26 cellular contexts compared by ENCODE assay signal in the genomic region with DNA sequence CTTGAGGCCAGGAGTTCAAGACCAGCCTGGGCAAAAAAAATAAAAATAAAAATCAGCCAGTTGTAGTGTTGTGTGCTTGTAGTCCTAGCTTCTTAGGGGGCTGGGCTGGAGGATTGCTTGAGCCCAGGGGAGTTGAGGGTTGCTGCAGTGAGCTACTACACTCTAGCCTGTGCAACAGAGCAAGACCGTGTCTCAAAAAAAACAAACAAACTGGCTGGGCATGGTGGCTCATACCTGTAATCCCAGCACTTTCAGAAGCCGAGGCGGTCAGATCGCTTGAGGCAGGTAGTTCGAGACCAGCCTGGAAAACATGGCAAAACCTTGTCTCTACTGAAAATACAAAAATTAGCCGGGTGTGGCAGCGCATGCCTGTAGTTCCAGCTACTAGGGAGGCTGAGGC. TPM values are rescaled to one million over a fixed set of nuclear protein-coding genes. Genes with fewer than 3 reads are reported as not detected.
DNase-seq lines count a peak whose midpoint lies in the region; ATAC-seq and TF ChIP-seq lines count a peak whose summit lies in the region.
"Had no signal": no experiment of that assay in that cellular context is flagged by ENCODE, and none has a peak within 500 bp of the region (broad histone marks: within the 10 kb centered on the region; RNA-seq: fewer than 3 reads in every experiment).

No MANE protein-coding gene starts in this region.

- no peak overlapping the region for H3K23ac ChIP-seq in trophoblast cell (ENCODE audit: low read length)

- H3K79me2 ChIP-seq in trophoblast cell (ENCODE audit: control insufficient read depth, insufficient read depth, low read length, poor library complexity), result no peaks in the 10 kb centered on the region

- DNase-seq in natural killer cell treated with Interleukin-12 subunit alpha and Interleukin-12 subunit beta and Interleukin-15 and Interleukin-18, amount 100 ng/mL, for 72 hours (ENCODE audit: low spot score), result no peak
- DNase-seq in natural killer cell, result no peak
- no peak for DNase-seq in epithelial cell of prostate (ENCODE audit: low read depth, low spot score)
- no peak for DNase-seq in trophoblast cell
- DNase-seq in activated CD4-positive, CD25-positive, alpha-beta regulatory T cell (lab: John Stamatoyannopoulos, UW), result no peak
- DNase-seq in NCI-H2227 treated with DMSO at 0.1 percent for 48 hours (lab: John Stamatoyannopoulos, UW), result no peak
- DNase-seq: activated naive CD8-positive, alpha-beta T cell treated with anti-CD3 and anti-CD28 coated beads, Interleukin-2, amount 10 ng/mL, durations not matched to agents 7 days and 5 days; activated T-cell treated with anti-CD3 and anti-CD28 coated beads, Interleukin-2, amount 50 U/mL, for 4 hours; cortex of kidney; DMS 273 treated with DMSO at 0.1 percent for 48 hours; hippocampal formation; IMR-90; kidney; mesenchymal stem cell; MG63; NCI-H146; NCI-H774; PC-3; T-helper 2 cell had no signal

- no peak overlapping the region for H2BK5ac ChIP-seq in trophoblast cell (ENCODE audit: low read depth, low read length, poor library complexity)

- peak overlapping the region; percentile 28 for H4K91ac ChIP-seq in trophoblast cell (ENCODE audit: low read depth, low read length)

- H2BK12ac ChIP-seq in trophoblast cell (ENCODE audit: low read length), result peak overlapping the region; percentile 34

- no peak overlapping the region for H3K4me3 Mint-ChIP-seq in natural killer cell treated with Interleukin-12 subunit alpha and Interleukin-12 subunit beta and Interleukin-15 and Interleukin-18, amount 100 ng/mL, for 72 hours
- no peak overlapping the region for H3K4me3 Mint-ChIP-seq in natural killer cell
- H3K4me3 Mint-ChIP-seq: activated naive CD8-positive, alpha-beta T cell treated with anti-CD3 and anti-CD28 coated beads, Interleukin-2, amount 10 ng/mL, durations not matched to agents 7 days and 5 days; activated T-cell treated with anti-CD3 and anti-CD28 coated beads, Interleukin-2, amount 50 U/mL, for 4 hours; CD14-positive monocyte; stimulated activated effector memory CD8-positive, alpha-beta T cell treated with anti-CD3 and anti-CD28 coated beads, Interleukin-12 subunit alpha, Interleukin-12 subunit beta, amount 100 ng/mL, for 72 hours; WTC11 had no signal

- peaks cover 18 to 24% of the 10 kb centered on the region in 2 experiments for H3K4me1 ChIP-seq in trophoblast cell (ENCODE audit: control insufficient read depth in 1 of 2, insufficient read depth in 2 of 2, low read length in 2 of 2)

- H3K36me3 ChIP-seq in trophoblast cell (ENCODE audit: control insufficient read depth in 1 of 2, insufficient read depth in 2 of 2, low read length in 2 of 2), result no peaks in the 10 kb centered on the region
- H3K36me3 ChIP-seq: MG63, SJSA1 had no signal

- peak overlapping the region; percentile 6 for H2BK120ac ChIP-seq in trophoblast cell (ENCODE audit: insufficient read depth, low read length, poor library complexity)

- H3K9ac ChIP-seq in trophoblast cell (ENCODE audit: low read length), result no peak overlapping the region

- no peaks in the 10 kb centered on the region for H3K27me3 ChIP-seq in trophoblast cell (ENCODE audit: insufficient read depth, low read length)
- H3K27me3 ChIP-seq: MG63, SJSA1 had no signal

- H4K8ac ChIP-seq in trophoblast cell (ENCODE audit: low read depth, low read length), result no peak overlapping the region

- H3K27ac ChIP-seq in epithelial cell of prostate, result peak overlapping the region; percentile 46
- no peak overlapping the region for H3K27ac ChIP-seq in trophoblast cell (ENCODE audit: low read depth, low read length)
- H3K27ac ChIP-seq: SJSA1 had no signal

- no peak for ATAC-seq in natural killer cell treated with Interleukin-12 subunit alpha and Interleukin-12 subunit beta and Interleukin-15 and Interleukin-18, amount 100 ng/mL, for 72 hours
- ATAC-seq in natural killer cell, result no peak
- no peak for ATAC-seq in HG03159 (IDR thresholded peaks at IDR 0.05; ENCODE audit: unreplicated experiment)
- no peak for ATAC-seq in GM18861 (IDR thresholded peaks at IDR 0.05; ENCODE audit: unreplicated experiment)
- ATAC-seq: activated T-cell treated with anti-CD3 and anti-CD28 coated beads, Interleukin-2, amount 50 U/mL, for 4 hours; PC-3; right cardiac atrium; stimulated activated effector memory CD8-positive, alpha-beta T cell treated with anti-CD3 and anti-CD28 coated beads, Interleukin-12 subunit alpha, Interleukin-12 subunit beta, amount 100 ng/mL, for 72 hours; WTC11 had no signal

- H3K4me2 ChIP-seq in trophoblast cell (ENCODE audit: low read length), result no peak overlapping the region

- no peaks in the 10 kb centered on the region for H3K27me3 Mint-ChIP-seq in natural killer cell treated with Interleukin-12 subunit alpha and Interleukin-12 subunit beta and Interleukin-15 and Interleukin-18, amount 100 ng/mL, for 72 hours
- H3K27me3 Mint-ChIP-seq in natural killer cell (ENCODE audit: low read depth in 2 of 2), result no peaks in the 10 kb centered on the region
- H3K27me3 Mint-ChIP-seq: activated naive CD8-positive, alpha-beta T cell treated with anti-CD3 and anti-CD28 coated beads, Interleukin-2, amount 10 ng/mL, durations not matched to agents 7 days and 5 days had no signal

- H3K79me1 ChIP-seq in trophoblast cell (ENCODE audit: low read length), result peaks cover 13% of the 10 kb centered on the region

- intact Hi-C loops in natural killer cell (cut with micrococcal nuclease), result loop anchor here (5.0 to 10.0 kb wide), 5 partner anchors 68 to 1625 kb away; a partner anchor contains a TSS

- H3K9me3 ChIP-seq in trophoblast cell (ENCODE audit: insufficient read depth, low read depth, low read length), result no peaks in the 10 kb centered on the region
- H3K9me3 ChIP-seq: MG63, SJSA1 had no signal

- no peak overlapping the region for H3K4me3 ChIP-seq in trophoblast cell (ENCODE audit: low read depth, low read length)
- H3K4me3 ChIP-seq: MG63, SJSA1 had no signal

- no peak for TF ChIP-seq CTCF in natural killer cell (IDR thresholded peaks at IDR 0.05)

- H3K4me1 Mint-ChIP-seq in natural killer cell treated with Interleukin-12 subunit alpha and Interleukin-12 subunit beta and Interleukin-15 and Interleukin-18, amount 100 ng/mL, for 72 hours (ENCODE audit: low read depth in 2 of 2), result peaks cover 50% of the 10 kb centered on the region in 2 donors
- peaks cover 53 to 54% of the 10 kb centered on the region in 2 donors for H3K4me1 Mint-ChIP-seq in natural killer cell

- H2AFZ ChIP-seq in trophoblast cell (ENCODE audit: insufficient read depth, low read length, poor library complexity), result no peak overlapping the region

- no peak overlapping the region for H4K12ac ChIP-seq in trophoblast cell (ENCODE audit: low read depth, low read length)

- no peak overlapping the region for H3K14ac ChIP-seq in trophoblast cell (ENCODE audit: low read length)

- no peaks in the 10 kb centered on the region for H3K36me3 Mint-ChIP-seq in natural killer cell treated with Interleukin-12 subunit alpha and Interleukin-12 subunit beta and Interleukin-15 and Interleukin-18, amount 100 ng/mL, for 72 hours
- no peaks in the 10 kb centered on the region for H3K36me3 Mint-ChIP-seq in natural killer cell
- H3K36me3 Mint-ChIP-seq: WTC11 had no signal

- no peaks in the 10 kb centered on the region for H3K9me3 Mint-ChIP-seq in natural killer cell treated with Interleukin-12 subunit alpha and Interleukin-12 subunit beta and Interleukin-15 and Interleukin-18, amount 100 ng/mL, for 72 hours
- H3K9me3 Mint-ChIP-seq in natural killer cell, result peaks cover 0 to 2% of the 10 kb centered on the region in 2 donors
- H3K9me3 Mint-ChIP-seq: activated T-cell treated with anti-CD3 and anti-CD28 coated beads, Interleukin-2, amount 50 U/mL, for 4 hours; stimulated activated effector memory CD8-positive, alpha-beta T cell treated with anti-CD3 and anti-CD28 coated beads, Interleukin-12 subunit alpha, Interleukin-12 subunit beta, amount 100 ng/mL, for 72 hours had no signal

- H2AK5ac ChIP-seq in trophoblast cell (ENCODE audit: low read length), result no peak overlapping the region

- peak overlapping the region; percentile 53 to 97 for H3K27ac Mint-ChIP-seq in natural killer cell treated with Interleukin-12 subunit alpha and Interleukin-12 subunit beta and Interleukin-15 and Interleukin-18, amount 100 ng/mL, for 72 hours
- H3K27ac Mint-ChIP-seq in natural killer cell, result no peak overlapping the region
- H3K27ac Mint-ChIP-seq: stimulated activated effector memory CD8-positive, alpha-beta T cell treated with anti-CD3 and anti-CD28 coated beads, Interleukin-12 subunit alpha, Interleukin-12 subunit beta, amount 100 ng/mL, for 72 hours; WTC11 had no signal

- H3K18ac ChIP-seq in trophoblast cell (ENCODE audit: low read length), result no peak overlapping the region

- no peak overlapping the region for H3K4ac ChIP-seq in trophoblast cell (ENCODE audit: low read depth, low read length)

- no CpG with 5 or more reads among the region's 7 CpGs for WGBS in trophoblast cell (ENCODE audit: extremely low coverage, insufficient coverage, insufficient read length)

RNA-seq across cellular contexts. Expression of a gene that starts 4.9 kb away (rescaled TPM):
- total RNA-seq in natural killer cell treated with Interleukin-12 subunit alpha and Interleukin-12 subunit beta and Interleukin-15 and Interleukin-18, amount 100 ng/mL, for 72 hours, result 100 to 1,000 TPM; 216 to 262 TPM
- 100 to 1,000 TPM; 171 to 287 (median 189) TPM for total RNA-seq in natural killer cell
- 277 and 287 TPM in 2 replicates for polyA plus RNA-seq in trophoblast cell (2013)

RNA-seq across cellular contexts. Expression of a gene that starts 19.9 kb away (rescaled TPM):
- total RNA-seq in natural killer cell treated with Interleukin-12 subunit alpha and Interleukin-12 subunit beta and Interleukin-15 and Interleukin-18, amount 100 ng/mL, for 72 hours, result 100 to 1,000 TPM in 1 of 2 donors, 10 to 100 TPM in 1; 46.6 to 124 TPM
- total RNA-seq in natural killer cell, result 1 to 10 TPM; 4.9 to 9.1 (median 8.5) TPM
- polyA plus RNA-seq in trophoblast cell (2013), result 0.22 and 0.33 TPM in 2 replicates
- polyA plus RNA-seq: CD14-positive monocyte had no signal

RNA-seq across cellular contexts. Expression of a gene that starts 47.9 kb away (rescaled TPM):
- total RNA-seq in natural killer cell treated with Interleukin-12 subunit alpha and Interleukin-12 subunit beta and Interleukin-15 and Interleukin-18, amount 100 ng/mL, for 72 hours, result 1 to 10 TPM; 4.1 to 5.9 TPM
- total RNA-seq in natural killer cell, result 1 to 10 TPM; 2.3 to 3.1 (median 2.9) TPM
- 0.69 and 1.00 TPM in 2 replicates for polyA plus RNA-seq in trophoblast cell (2013)

Comparison
In these comparisons a context has a peak if more than half of its experiments do, and no peak if none do; other contexts are left out.
1. H3K27ac Mint-ChIP-seq: peak in natural killer cell treated with Interleukin-12 subunit alpha and Interleukin-12 subunit beta and Interleukin-15 and Interleukin-18, amount 100 ng/mL, for 72 hours (2 of 2); none in natural killer cell (0 of 2).
2. RNA of a gene that starts 19.9 kb away (total RNA-seq): 46.6 to 124 TPM in natural killer cell treated with Interleukin-12 subunit alpha and Interleukin-12 subunit beta and Interleukin-15 and Interleukin-18, amount 100 ng/mL, for 72 hours; 4.9 to 9.1 TPM in natural killer cell; every median in the first group is over 4 times any median in the second.